Comparison of ENCODE assay signal across 8 cellular contexts in genomic region chr17:30092886-30093285, GRCh38.
"Had no signal": no experiment of that assay in that cellular context is flagged by ENCODE, and none has a peak within 500 bp of the region (broad histone marks: within the 10 kb centered on the region; RNA-seq: fewer than 3 reads in every experiment).

No MANE protein-coding gene starts in this region.

- H3K9me3 ChIP-seq: Peyer's patch, SJCRH30 had no signal

- H3K27ac ChIP-seq: Peyer's patch, RWPE1, SJCRH30 had no signal

- H3K4me3 ChIP-seq: Peyer's patch, SJCRH30 had no signal

- H3K27me3 ChIP-seq: Peyer's patch, SJCRH30 had no signal

- DNase-seq: cortex of kidney, NCI-H1048, NCI-H187 treated with DMSO at 0.1 percent for 48 hours, NCI-H2081 treated with DMSO at 0.1 percent for 48 hours, Right ventricle myocardium superior had no signal

- H3K36me3 ChIP-seq: Peyer's patch, SJCRH30 had no signal
